ENCODE assay signal across 9 cellular contexts in the genomic region with DNA sequence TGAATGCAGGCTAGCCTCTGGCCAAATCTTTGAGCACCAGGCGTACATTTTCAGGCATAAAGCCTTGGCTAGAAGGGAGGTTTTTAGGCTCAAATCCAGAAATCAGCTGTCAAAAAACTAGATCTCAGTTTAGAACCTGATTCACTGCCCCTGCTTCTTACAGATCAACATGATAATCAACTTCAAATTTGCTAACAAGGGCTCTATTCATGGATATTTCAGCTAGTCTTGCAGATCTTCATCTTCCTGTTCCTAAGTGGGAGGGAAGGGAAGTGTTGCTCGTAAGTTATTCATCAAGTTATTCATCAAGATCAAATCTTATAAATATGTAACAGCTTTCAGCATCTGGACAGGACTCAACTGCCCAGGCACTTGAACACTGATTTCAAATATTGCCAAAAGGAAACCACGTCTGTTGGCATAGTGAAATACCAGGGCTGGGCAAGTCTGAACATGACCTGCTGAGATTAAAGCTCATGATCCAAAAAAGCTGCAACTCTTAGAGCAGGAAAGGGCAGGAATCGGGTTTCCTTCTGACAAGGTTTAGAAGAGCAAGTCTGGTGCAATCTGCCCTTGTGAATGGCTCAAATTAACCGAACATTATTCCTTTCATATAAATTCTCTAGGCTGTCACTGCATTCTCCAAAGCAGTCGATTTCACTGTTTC.
DNase-seq lines count a peak whose midpoint lies in the region; ATAC-seq, FAIRE-seq and TF ChIP-seq lines count a peak whose summit lies in the region.
"Had no signal": no experiment of that assay in that cellular context is flagged by ENCODE, and none has a peak within 500 bp of the region (broad histone marks: within the 10 kb centered on the region; RNA-seq: fewer than 3 reads in every experiment).

No MANE protein-coding gene starts in this region.

- no peak for TF ChIP-seq CTCF in fibroblast of the aortic adventitia (IDR thresholded peaks at IDR 0.05; ENCODE audit: insufficient read depth, low read length)
- TF ChIP-seq CTCF in progenitor cell of endocrine pancreas (IDR thresholded peaks at IDR 0.05; ENCODE audit: unreplicated experiment): no peak

- peaks cover 10% of the 10 kb centered on the region for H3K4me1 Mint-ChIP-seq in progenitor cell of endocrine pancreas (ENCODE audit: low read depth)

- H3K27me3 Mint-ChIP-seq in progenitor cell of endocrine pancreas: no peaks in the 10 kb centered on the region

- no peaks in the 10 kb centered on the region for H3K9me3 Mint-ChIP-seq in progenitor cell of endocrine pancreas (ENCODE audit: low read depth)

- ATAC-seq in HG03432 (IDR thresholded peaks at IDR 0.05; ENCODE audit: unreplicated experiment) (peak; percentile 56), GM19035 (IDR thresholded peaks at IDR 0.05; ENCODE audit: unreplicated experiment) (no peak), HG03139 (IDR thresholded peaks at IDR 0.05; ENCODE audit: unreplicated experiment) (no peak)

- FAIRE-seq in RCC 7860 (lab: Jason Lieb, UNC): peak; percentile 67

- peak overlapping the region; percentile 79 for H3K27ac Mint-ChIP-seq in progenitor cell of endocrine pancreas

- H3K4me3 Mint-ChIP-seq in progenitor cell of endocrine pancreas (ENCODE audit: low read depth): no peak overlapping the region

- H3K36me3 Mint-ChIP-seq in progenitor cell of endocrine pancreas (ENCODE audit: insufficient read depth): peaks cover 6% of the 10 kb centered on the region

- peak overlapping the region; percentile 32 for H3K4me3 ChIP-seq in fibroblast of the aortic adventitia (ENCODE audit: low read depth, low read length)
- H3K4me3 ChIP-seq: PC-9 had no signal

- DNase-seq in RCC 7860 (ENCODE audit: low spot score) (peak; percentile 62), fibroblast of the aortic adventitia (ENCODE audit: low read depth) (peak; percentile 90), progenitor cell of endocrine pancreas (ENCODE audit: low spot score, unreplicated experiment) (no peak), NCI-H2029 (lab: John Stamatoyannopoulos, UW) (no peak), mesenteric fat pad (ENCODE audit: low spot score) (no peak)

Comparison
In these comparisons a context has a peak if more than half of its experiments do, and no peak if none do; other contexts are left out.
1. DNase-seq: peak in RCC 7860 (single experiment) and fibroblast of the aortic adventitia (single experiment); none in progenitor cell of endocrine pancreas (single experiment), NCI-H2029 (single experiment) and mesenteric fat pad (single experiment).